19 cellular contexts compared by ENCODE assay signal in the genomic region with DNA sequence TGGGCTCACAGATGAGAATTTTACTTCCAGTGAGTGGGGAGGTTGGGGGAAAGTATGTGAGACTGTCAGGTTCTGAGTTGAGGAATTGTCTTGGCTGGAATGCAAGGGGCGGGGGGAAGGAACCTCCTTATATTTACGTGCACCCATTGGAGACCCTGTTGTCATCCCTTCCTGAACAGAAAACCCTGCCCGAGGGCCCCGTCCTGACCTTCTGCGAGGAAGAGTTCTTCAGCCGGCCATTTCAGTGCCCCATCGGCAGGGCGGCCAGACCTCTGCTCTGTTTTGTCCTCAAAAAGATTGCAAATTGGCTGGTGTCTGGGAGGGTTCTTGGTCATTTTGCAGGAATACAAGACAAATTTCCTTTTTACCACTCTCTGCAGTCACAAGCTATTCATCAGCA. TPM values are rescaled to one million over a fixed set of nuclear protein-coding genes. Genes with fewer than 3 reads are reported as not detected.
DNase-seq lines count a peak whose midpoint lies in the region; ATAC-seq, FAIRE-seq and TF ChIP-seq lines count a peak whose summit lies in the region.
"Had no signal": no experiment of that assay in that cellular context is flagged by ENCODE, and none has a peak within 500 bp of the region (broad histone marks: within the 10 kb centered on the region; RNA-seq: fewer than 3 reads in every experiment).

No MANE protein-coding gene starts in this region.

- H3K4me2 ChIP-seq in H1 (ENCODE audit: insufficient read depth in 1 of 2, low read depth in 2 of 2, low read length in 2 of 2) = no peak overlapping the region

- H4K91ac ChIP-seq in H1 (replicated peaks; ENCODE audit: insufficient read length, low read length) = no peak overlapping the region

- peak overlapping the region; percentile 7 for H3K4me3 Mint-ChIP-seq in neural crest cell
- H3K4me3 Mint-ChIP-seq in type B pancreatic cell = peak overlapping the region; percentile 43
- H3K4me3 Mint-ChIP-seq: CD4-positive, alpha-beta memory T cell; HFFc6 had no signal

- H2BK5ac ChIP-seq in H1 (ENCODE audit: low read depth, low read length) = no peak overlapping the region

- no peak overlapping the region for H4K8ac ChIP-seq in H1 (ENCODE audit: extremely low read depth, insufficient read depth, low read length)

- H3K18ac ChIP-seq in H1 (ENCODE audit: extremely low read depth, low read length) = no peak overlapping the region

- H2BK15ac ChIP-seq in H1 (ENCODE audit: low read length) = no peak overlapping the region

- H3K4me1 ChIP-seq in H1 (replicated peaks in 1 of 4; ENCODE audit: control insufficient read depth in 3 of 4, insufficient read depth in 4 of 4, low read length in 3 of 4) = peaks cover 0 to 5% (median 3%) of the 10 kb centered on the region in 4 experiments; a peak in 5 of 7 replicates
- H3K4me1 ChIP-seq: HAP-1 had no signal

- no peak for ATAC-seq in GM18858 (IDR thresholded peaks at IDR 0.05; ENCODE audit: unreplicated experiment)

- no peak overlapping the region for H2BK12ac ChIP-seq in H1 (ENCODE audit: low read depth, low read length)

- no peak overlapping the region for H3K23ac ChIP-seq in H1 (ENCODE audit: insufficient read length)

- H3K23me2 ChIP-seq in H1 (ENCODE audit: low read depth, low read length) = no peaks in the 10 kb centered on the region; the same call in 1 of the 2 replicates

- 83% methylated on average over 8 of the region's 8 CpGs; no CpG with 5 or more reads in 1 of the 2 experiments for WGBS in H1 (ENCODE audit: extremely low coverage in 1 of 2, insufficient coverage in 1 of 2, insufficient read length in 1 of 2, insufficient replicate concordance in 2 of 2, low coverage in 1 of 2, low lambda C conversion rate in 2 of 2, missing lambda C conversion rate in 1 of 2), 2 experiments

- H3K36me3 Mint-ChIP-seq in neural crest cell (ENCODE audit: low read depth) (peaks cover 10% of the 10 kb centered on the region), type B pancreatic cell (peaks cover 46% of the 10 kb centered on the region)

- DNase-seq in H1 (ENCODE audit: low read depth in 1 of 2, low spot score in 2 of 2) = no peak
- no peak for DNase-seq in neural crest cell (ENCODE audit: low read depth, low spot score)
- no peak for DNase-seq in type B pancreatic cell (ENCODE audit: extremely low spot score, unreplicated experiment)
- no peak for DNase-seq in NCI-H1694 (lab: John Stamatoyannopoulos, UW)
- DNase-seq in H7 = no peak
- DNase-seq: C1 segment of cervical spinal cord; Calu3; CD4-positive, alpha-beta memory T cell; COR-L47; DMS53; DMS79 treated with DMSO at 0.1 percent for 48 hours; GM23248; HFFc6 had no signal

- H3K79me2 ChIP-seq in H1 (ENCODE audit: control insufficient read depth in 1 of 2, insufficient read depth in 2 of 2, low read length in 2 of 2) = no peaks in the 10 kb centered on the region

- H3K9me3 ChIP-seq in H1 (ENCODE audit: insufficient read depth in 2 of 2, low read depth in 1 of 2, low read length in 1 of 2) = no peaks in the 10 kb centered on the region
- H3K9me3 ChIP-seq: HAP-1 had no signal

- POLR2A ChIA-PET in H1 (lab: Charles Lee; ENCODE audit: partially characterized antibody) = no interaction called here

- peaks cover 0 to 18% (median 11%) of the 10 kb centered on the region in 4 experiments; a peak in 5 of 7 replicates for H3K27me3 ChIP-seq in H1 (replicated peaks in 1 of 4; ENCODE audit: control insufficient read depth in 3 of 4, extremely low read depth in 1 of 4, insufficient read depth in 3 of 4, low read length in 3 of 4)
- peaks cover 12% of the 10 kb centered on the region for H3K27me3 ChIP-seq in H7 (ENCODE audit: control insufficient read depth, insufficient read depth, low read length)

- no peak for FAIRE-seq in H1 (lab: Jason Lieb, UNC)
- FAIRE-seq: G401.6, GM12892, GM19239 had no signal

- H3K14ac ChIP-seq in H1 (ENCODE audit: insufficient read length) = no peak overlapping the region

- no peak overlapping the region for H3K27ac Mint-ChIP-seq in neural crest cell (ENCODE audit: unreplicated experiment)
- no peak overlapping the region for H3K27ac Mint-ChIP-seq in type B pancreatic cell
- H3K27ac Mint-ChIP-seq: CD4-positive, alpha-beta memory T cell; HFFc6 had no signal

- no peak overlapping the region for H2AFZ ChIP-seq in H1 (ENCODE audit: low read length)
- H2AFZ ChIP-seq: GM23248 had no signal

- TF ChIP-seq POLR2A in H1 (IDR thresholded peaks at IDR 0.05; ENCODE audit: control extremely low read depth in 1 of 2, low read depth in 2 of 2, low read length in 2 of 2) = no peak

- no peaks in the 10 kb centered on the region for H3K79me1 ChIP-seq in H1 (ENCODE audit: low read depth, low read length)

- no peak overlapping the region for H4K5ac ChIP-seq in H1 (ENCODE audit: insufficient read length, low read depth, low read length)

- H4K20me1 ChIP-seq in H1 (replicated peaks in 1 of 2; ENCODE audit: control insufficient read depth in 1 of 2, insufficient read depth in 2 of 2, low read length in 2 of 2) = no peaks in the 10 kb centered on the region

- no peak overlapping the region for H3K4me3 ChIP-seq in H1 (ENCODE audit: extremely low read depth in 1 of 4, insufficient read depth in 2 of 4, low read depth in 3 of 4, low read length in 4 of 4)
- H3K4me3 ChIP-seq in H7 (ENCODE audit: insufficient read depth, low read depth, low read length) = no peak overlapping the region
- H3K4me3 ChIP-seq: GM23248, HAP-1 had no signal

- H3K9ac ChIP-seq in H1 (replicated peaks in 1 of 4; ENCODE audit: extremely low read depth in 1 of 4, low read depth in 3 of 4, low read length in 3 of 4) = no peak overlapping the region
- H3K9ac ChIP-seq: GM23248 had no signal

- H3K4ac ChIP-seq in H1 (replicated peaks; ENCODE audit: insufficient read length, low read depth, low read length) = no peak overlapping the region

- TF ChIP-seq EP300 in H1 (IDR thresholded peaks at IDR 0.05; ENCODE audit: borderline replicate concordance in 1 of 2, low read depth in 2 of 2, low read length in 2 of 2) = no peak

- no peak for TF ChIP-seq CTCF in H1 (IDR thresholded peaks at IDR 0.05; ENCODE audit: control extremely low read depth in 1 of 3, insufficient read depth in 1 of 3, low read depth in 1 of 3, low read length in 3 of 3)
- TF ChIP-seq CTCF in neural crest cell (conservative IDR thresholded peaks at IDR 0.05) = no peak
- peak; percentile 19 for TF ChIP-seq CTCF in type B pancreatic cell (conservative IDR thresholded peaks at IDR 0.05)

- CTCF ChIA-PET in H1 (lab: Charles Lee; ENCODE audit: partially characterized antibody) = interaction anchor here (0.6 kb wide), 1 partner anchor 9 kb away, joined by 3 read pairs; no protein-coding TSS in a partner anchor

- no peak overlapping the region for H2AK5ac ChIP-seq in H1 (ENCODE audit: low read depth, low read length)

- no peak for TF ChIP-seq RAD21 in H1 (IDR thresholded peaks at IDR 0.05 in 1 of 2, conservative IDR thresholded peaks at IDR 0.05 in 1 of 2; ENCODE audit: low read depth in 2 of 2, low read length in 2 of 2)

- no peak overlapping the region for H2BK20ac ChIP-seq in H1 (ENCODE audit: low read length)

- H3K27me3 Mint-ChIP-seq in neural crest cell (ENCODE audit: low read depth) = peaks cover 20% of the 10 kb centered on the region
- peaks cover 49% of the 10 kb centered on the region for H3K27me3 Mint-ChIP-seq in type B pancreatic cell

- H2BK120ac ChIP-seq in H1 (replicated peaks; ENCODE audit: low read depth, low read length) = no peak overlapping the region

- no peak overlapping the region for H3K27ac ChIP-seq in H1 (ENCODE audit: low read depth, low read length)
- H3K27ac ChIP-seq: GM23248 had no signal

- H3K9me3 Mint-ChIP-seq in neural crest cell = peaks cover 5% of the 10 kb centered on the region
- peaks cover 4% of the 10 kb centered on the region for H3K9me3 Mint-ChIP-seq in type B pancreatic cell

- H3K4me1 Mint-ChIP-seq in neural crest cell (peaks cover 37% of the 10 kb centered on the region), type B pancreatic cell (ENCODE audit: unreplicated experiment) (peaks cover 24% of the 10 kb centered on the region)

- no peak overlapping the region for H3K56ac ChIP-seq in H1 (replicated peaks; ENCODE audit: insufficient read length, low read depth, low read length)

- H3K36me3 ChIP-seq in H1 (ENCODE audit: control insufficient read depth in 2 of 4, insufficient read depth in 4 of 4, low read length in 3 of 4) (no peaks in the 10 kb centered on the region), H7 (replicated peaks; ENCODE audit: control insufficient read depth, insufficient read depth, low read length) (no peaks in the 10 kb centered on the region)
- H3K36me3 ChIP-seq: HAP-1 had no signal

TF ChIP-seq in H1, 55 proteins besides CTCF, POLR2A, EP300 and RAD21:
- TF ChIP-seq TBP (IDR thresholded peaks at IDR 0.05; ENCODE audit: low read depth, low read length) = no peak
- 0 out of 2 replicates have a peak, but pooled peaks have one; percentile 45 for TF ChIP-seq TEAD4 (IDR thresholded peaks at IDR 0.05; ENCODE audit: low read depth, low read length)
- TF ChIP-seq YY1 (IDR thresholded peaks at IDR 0.05; ENCODE audit: low read depth, low read length) = no peak
- TF ChIP-seq TAF1 (IDR thresholded peaks at IDR 0.05; ENCODE audit: low read depth, low read length) = no peak
- TF ChIP-seq RBBP5 (IDR thresholded peaks at IDR 0.05; ENCODE audit: borderline replicate concordance, low read depth, low read length) = no peak
- TF ChIP-seq SIX5 (IDR thresholded peaks at IDR 0.05; ENCODE audit: low read depth, low read length) = no peak
- TF ChIP-seq, protein P1, sequence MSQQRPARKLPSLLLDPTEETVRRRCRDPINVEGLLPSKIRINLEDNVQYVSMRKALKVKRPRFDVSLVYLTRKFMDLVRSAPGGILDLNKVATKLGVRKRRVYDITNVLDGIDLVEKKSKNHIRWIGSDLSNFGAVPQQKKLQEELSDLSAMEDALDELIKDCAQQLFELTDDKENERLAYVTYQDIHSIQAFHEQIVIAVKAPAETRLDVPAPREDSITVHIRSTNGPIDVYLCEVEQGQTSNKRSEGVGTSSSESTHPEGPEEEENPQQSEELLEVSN (IDR thresholded peaks at IDR 0.05) = no peak
TF ChIP-seq in H1: peak in this region for 1.

RNA-seq across cellular contexts. Expression of a gene that starts 7.1 kb away (rescaled TPM):
- 0.19 and 0.28 TPM in 2 replicates for total RNA-seq in H1 (2021; fragmentation: NEBNext Ultra II Directional; extraction: Animal tissue kit (Norgen Biotek cat#: 25700))
- polyA plus RNA-seq in H1 (2011; rRNA removed) = 0.06 and 0.11 TPM in 2 replicates
- polyA plus RNA-seq in H1 (2011; cell fraction: cytosol; rRNA removed) = 0.12 TPM
- 0.14 TPM for polyA plus RNA-seq in H1 (2011; cell fraction: nucleus; rRNA removed)
- 0.10 to 0.27 TPM (median 0.18 TPM) in 4 replicates for polyA plus RNA-seq in H1 (2012, experiment 1 of 2)
- 0.14 TPM for polyA plus RNA-seq in H1 (2012, experiment 2 of 2)
- 0.06 TPM for polyA plus RNA-seq in H1 (2013, experiment 1 of 2)
- 0.11 TPM for polyA plus RNA-seq in H1 (2013, experiment 2 of 2)
- 0.12 and 0.19 TPM in 2 replicates for polyA minus RNA-seq in H1 (2011; rRNA and poly(A)+ RNA removed)
- 0.15 TPM for polyA minus RNA-seq in H1 (2011; cell fraction: cytosol; rRNA and poly(A)+ RNA removed)
- 1.5 TPM for polyA minus RNA-seq in H1 (2011; cell fraction: nucleus; rRNA and poly(A)+ RNA removed)
- 5.7 and 6.2 TPM in 2 replicates for total RNA-seq in neural crest cell
- 6.1 and 22.1 TPM in 2 replicates for total RNA-seq in type B pancreatic cell (ENCODE audit: low replicate concordance)
- total RNA-seq in H7 (2014; rRNA removed; shearing (Covaris generic)) = 0.89 and 1.7 TPM in 2 replicates
- total RNA-seq: A673; CD4-positive, alpha-beta memory T cell had no signal
